In the genomic region with DNA sequence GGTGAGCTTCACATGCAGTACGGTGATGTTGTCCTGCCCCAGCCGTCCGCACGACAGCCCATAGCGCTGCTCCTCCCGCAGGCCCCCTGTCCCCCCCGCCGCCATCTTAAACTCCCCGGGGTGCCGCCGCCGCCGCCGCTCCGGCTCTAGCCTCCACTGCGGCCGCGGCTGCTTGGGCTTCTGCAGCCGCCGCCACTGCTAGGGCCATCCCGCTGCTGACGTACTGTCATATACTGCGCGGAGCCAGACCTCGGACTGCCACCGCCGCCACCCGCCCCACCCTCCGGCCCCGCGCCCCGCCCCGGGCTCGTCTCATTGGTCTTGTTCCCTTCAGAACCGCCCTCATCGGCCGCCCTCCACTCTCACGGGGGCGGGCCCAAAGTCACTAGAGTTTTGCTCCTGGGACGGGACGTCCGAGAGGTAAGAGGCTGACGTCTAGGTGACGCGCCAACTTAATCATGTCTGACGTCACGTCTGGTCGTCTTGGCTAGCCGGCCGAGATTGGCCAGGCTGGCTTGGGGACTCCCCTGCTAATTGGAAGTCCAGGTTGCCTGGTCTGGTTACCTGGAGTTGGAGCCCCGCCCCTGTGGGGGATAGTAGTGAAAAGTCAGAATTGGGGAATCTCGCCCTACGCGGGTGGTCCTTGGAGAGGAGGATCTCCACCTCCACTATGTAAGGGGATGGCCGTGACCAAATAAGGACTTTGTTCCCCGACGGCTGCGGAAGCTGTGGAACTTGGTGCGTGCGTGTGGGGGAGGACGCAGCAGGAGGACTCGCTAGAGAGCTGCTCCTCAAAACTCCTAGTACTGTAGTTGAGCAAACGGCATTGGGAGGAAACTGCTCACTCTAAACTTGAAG, we compare ENCODE assay signal across 8 cellular contexts. TPM values are rescaled to one million over a fixed set of nuclear protein-coding genes. Genes with fewer than 3 reads are reported as not detected.
DNase-seq lines count a peak whose midpoint lies in the region; ATAC-seq and TF ChIP-seq lines count a peak whose summit lies in the region.

A gene (minus strand): TSS at position 235 of the 858 bp plus-strand sequence. CDS start 130 bp downstream, at position 105.

- peak; percentile 90 for ATAC-seq in GM18502 (IDR thresholded peaks at IDR 0.05; ENCODE audit: poor library complexity, unreplicated experiment)
- peak; percentile 86 for ATAC-seq in HG02870 (IDR thresholded peaks at IDR 0.05; ENCODE audit: unreplicated experiment)

- peak; percentile 48 for DNase-seq in NCI-H1694 treated with DMSO at 0.1 percent for 48 hours (lab: John Stamatoyannopoulos, UW)
- peak; percentile 96 for DNase-seq in T1000 (lab: John Stamatoyannopoulos, UW)
- DNase-seq in astrocyte of the hippocampus (ENCODE audit: low read depth, low spot score): peak; percentile 99
- peak; percentile 94 for DNase-seq in hepatic stellate cell (ENCODE audit: low spot score)
- peak; percentile 97 for DNase-seq in putamen (ENCODE audit: low spot score)
- DNase-seq in uterus: peak; percentile 94 to 97

- H3K4me1 ChIP-seq in uterus: no peaks in the 10 kb centered on the region

- H3K9me3 ChIP-seq in uterus: no peaks in the 10 kb centered on the region

- no peaks in the 10 kb centered on the region for H3K36me3 ChIP-seq in uterus

- peak within 1 kb of the TSS; percentile 83 to 99 for H3K4me3 ChIP-seq in uterus

- H3K27me3 ChIP-seq in uterus: no peaks in the 10 kb centered on the region

- no peak for TF ChIP-seq CTCF in uterus (IDR thresholded peaks at IDR 0.05)

- intact Hi-C loops in uterus (cut with DNase I; ENCODE audit: low total_unique reads): no loop called here

- peak within 1 kb of the TSS; percentile 91 to 97 for H3K27ac ChIP-seq in uterus

- peak; percentile 78 to 88 for TF ChIP-seq POLR2A in uterus (IDR thresholded peaks at IDR 0.05)

RNA-seq across cellular contexts. Expression of the gene that starts here (rescaled TPM):
- total RNA-seq in uterus: 10 to 100 TPM in 2 of 4 donors, 1 to 10 TPM in 2; 2.3 to 53.2 (median 16.0) TPM

Comparison
In these comparisons a context has a peak if more than half of its experiments do, and no peak if none do; other contexts are left out.
1. Peak in every context shown above with its lines: DNase-seq, ATAC-seq, H3K4me3 ChIP-seq and H3K27ac ChIP-seq.
2. DNase-seq: peak in every context shown above with its lines; median percentile 99 in astrocyte of the hippocampus; 97 in putamen; 96 in T1000; 96 in uterus; 94 in hepatic stellate cell; 48 in NCI-H1694 treated with DMSO at 0.1 percent for 48 hours.